ENCODE assay signal across 21 cellular contexts in genomic region chr5:1751026-1751863, GRCh38. TPM values are rescaled to one million over a fixed set of nuclear protein-coding genes. Genes with fewer than 3 reads are reported as not detected.
A peak's percentile ranks its signal among the peaks of the same experiment; 100 is the strongest.
DNase-seq lines count a peak whose midpoint lies in the region; ATAC-seq and TF ChIP-seq lines count a peak whose summit lies in the region.
"Had no signal": no experiment of that assay in that cellular context is flagged by ENCODE, and none has a peak within 500 bp of the region (broad histone marks: within the 10 kb centered on the region; RNA-seq: fewer than 3 reads in every experiment).

No MANE protein-coding gene starts in this region.

- DNase-seq in stimulated activated naive CD8-positive, alpha-beta T cell treated with anti-CD3 and anti-CD28 coated beads, Interleukin-15, amount 100 ng/mL, for 72 hours, result no peak
- DNase-seq in stimulated activated naive CD8-positive, alpha-beta T cell treated with anti-CD3 and anti-CD28 coated beads, Interleukin-15, Interleukin-2, amounts not matched to agents 100 U/mL and 50 U/mL, for 24 hours, result no peak
- DNase-seq in Panc1 (ENCODE audit: low read depth, low spot score) (no peak), left lobe of liver (ENCODE audit: low spot score) (peak; percentile 24), hypothalamus (lab: John Stamatoyannopoulos, UW) (no peak), NCI-H187 treated with DMSO at 0.1 percent for 48 hours (lab: John Stamatoyannopoulos, UW) (no peak)
- DNase-seq: activated CD4-positive, alpha-beta T cell treated with anti-CD3 and anti-CD28 coated beads, Interleukin-2, amount 50 U/mL, for 4 hours; activated naive CD8-positive, alpha-beta T cell treated with anti-CD3 and anti-CD28 coated beads for 36 hours; AML-193; erythroblast; GDM1; KG1; NCI-H82; PC-9; stimulated activated CD4-positive, alpha-beta T cell treated with anti-CD3 and anti-CD28 coated beads, Interleukin-2, amount 100 ng/mL, for 48 hours; substantia nigra had no signal

- in situ Hi-C loops in Panc1 (cut with HindIII; ENCODE audit: low pct_unique_long_range_greater_than_20kb, low sequenced_read_pairs), result no loop called here

- intact Hi-C loops in Panc1 (cut with micrococcal nuclease; ENCODE audit: unreplicated experiment), result no loop called here

- no peaks in the 10 kb centered on the region for H3K36me3 ChIP-seq in Panc1 (ENCODE audit: control insufficient read depth, insufficient read depth, low read length)
- H3K36me3 ChIP-seq: gastrocnemius medialis, ovary had no signal

- H3K4me1 ChIP-seq in Panc1 (ENCODE audit: control insufficient read depth, insufficient read depth, low read length), result no peaks in the 10 kb centered on the region
- H3K4me1 ChIP-seq: gastrocnemius medialis had no signal

- no peak overlapping the region for H3K4me3 ChIP-seq in Panc1 (ENCODE audit: low read depth in 2 of 2, low read length in 2 of 2)
- H3K4me3 ChIP-seq: dorsolateral prefrontal cortex, gastrocnemius medialis, GM12878, ovary, PC-9 had no signal

- peak; percentile 8 for ATAC-seq in stimulated activated naive CD8-positive, alpha-beta T cell treated with anti-CD3 and anti-CD28 coated beads, Interleukin-15, amount 100 ng/mL, for 72 hours
- ATAC-seq in stimulated activated naive CD8-positive, alpha-beta T cell treated with anti-CD3 and anti-CD28 coated beads, Interleukin-15, Interleukin-2, amounts not matched to agents 100 U/mL and 50 U/mL, for 24 hours, result no peak
- ATAC-seq in Panc1, result peak; percentile 56; the same call in 1 of the 2 replicates
- ATAC-seq in left lobe of liver, result no peak
- no peak for ATAC-seq in GM19397 (IDR thresholded peaks at IDR 0.05; ENCODE audit: unreplicated experiment)
- ATAC-seq: gastrocnemius medialis, GM12878 had no signal

- no peaks in the 10 kb centered on the region for H3K27me3 ChIP-seq in Panc1 (ENCODE audit: control insufficient read depth, insufficient read depth, low read length)
- H3K27me3 ChIP-seq: ovary had no signal

- H3K27me3 Mint-ChIP-seq in stimulated activated naive CD8-positive, alpha-beta T cell treated with anti-CD3 and anti-CD28 coated beads, Interleukin-15, amount 100 ng/mL, for 72 hours, result peaks cover 13% of the 10 kb centered on the region
- H3K27me3 Mint-ChIP-seq: activated naive CD8-positive, alpha-beta T cell treated with anti-CD3 and anti-CD28 coated beads for 36 hours had no signal

- no peak overlapping the region for H3K4me3 Mint-ChIP-seq in stimulated activated naive CD8-positive, alpha-beta T cell treated with anti-CD3 and anti-CD28 coated beads, Interleukin-15, amount 100 ng/mL, for 72 hours
- H3K4me3 Mint-ChIP-seq: activated naive CD8-positive, alpha-beta T cell treated with anti-CD3 and anti-CD28 coated beads for 36 hours had no signal

- CTCF ChIA-PET in Panc1 (lab: Charles Lee), result interaction anchor here (0.6 kb wide), 1 partner anchor 106 kb away, joined by 3 read pairs; no protein-coding TSS in a partner anchor

- no peaks in the 10 kb centered on the region for H3K9me3 ChIP-seq in Panc1 (ENCODE audit: control insufficient read depth, insufficient read depth, low read depth, low read length)
- H3K9me3 ChIP-seq: gastrocnemius medialis, ovary had no signal

- no peak for TF ChIP-seq CTCF in Panc1 (IDR thresholded peaks at IDR 0.05)

- H3K4me1 Mint-ChIP-seq in stimulated activated naive CD8-positive, alpha-beta T cell treated with anti-CD3 and anti-CD28 coated beads, Interleukin-15, amount 100 ng/mL, for 72 hours, result no peaks in the 10 kb centered on the region
- H3K4me1 Mint-ChIP-seq: activated naive CD8-positive, alpha-beta T cell treated with anti-CD3 and anti-CD28 coated beads for 36 hours had no signal

- H3K27ac Mint-ChIP-seq in stimulated activated naive CD8-positive, alpha-beta T cell treated with anti-CD3 and anti-CD28 coated beads, Interleukin-15, amount 100 ng/mL, for 72 hours, result peak overlapping the region in 1 of 2 donors; percentile 76
- H3K27ac Mint-ChIP-seq: activated naive CD8-positive, alpha-beta T cell treated with anti-CD3 and anti-CD28 coated beads for 36 hours had no signal

- BruUV-seq in Panc1 (replicated peaks; lab: Mats Ljungman, UMichigan), result no TSS peak

- POLR2A ChIA-PET in Panc1 (lab: Charles Lee), result no interaction called here

- H3K27ac ChIP-seq in Panc1 (ENCODE audit: low read length), result no peak overlapping the region
- H3K27ac ChIP-seq: dorsolateral prefrontal cortex, gastrocnemius medialis, ovary, PC-9 had no signal

- no peaks in the 10 kb centered on the region for H3K9me3 Mint-ChIP-seq in stimulated activated naive CD8-positive, alpha-beta T cell treated with anti-CD3 and anti-CD28 coated beads, Interleukin-15, amount 100 ng/mL, for 72 hours
- H3K9me3 Mint-ChIP-seq: activated naive CD8-positive, alpha-beta T cell treated with anti-CD3 and anti-CD28 coated beads for 36 hours had no signal

RNA-seq across cellular contexts. Expression of gene MRPL36, which starts 48.4 kb away (rescaled TPM):
- total RNA-seq in Panc1 (2021; ENCODE audit: unreplicated experiment) (79.9 TPM), left lobe of liver (31.1 TPM)
- 79.2 TPM for polyA plus RNA-seq in Panc1 (2012; ENCODE audit: insufficient read length)

RNA-seq across cellular contexts. Expression of gene NDUFS6, which starts 50.0 kb away (rescaled TPM):
- total RNA-seq in Panc1 (2021; ENCODE audit: unreplicated experiment) (70.6 TPM), left lobe of liver (27.0 TPM)
- 299 TPM for polyA plus RNA-seq in Panc1 (2012; ENCODE audit: insufficient read length)

Comparison
In these comparisons a context has a peak if more than half of its experiments do, and no peak if none do; other contexts are left out.
1. ATAC-seq: peak in stimulated activated naive CD8-positive, alpha-beta T cell treated with anti-CD3 and anti-CD28 coated beads, Interleukin-15, amount 100 ng/mL, for 72 hours (single experiment) and Panc1 (single experiment); none in stimulated activated naive CD8-positive, alpha-beta T cell treated with anti-CD3 and anti-CD28 coated beads, Interleukin-15, Interleukin-2, amounts not matched to agents 100 U/mL and 50 U/mL, for 24 hours (single experiment), left lobe of liver (single experiment) and GM19397 (single experiment).